ENCODE assay signal across 8 cellular contexts in the genomic region with DNA sequence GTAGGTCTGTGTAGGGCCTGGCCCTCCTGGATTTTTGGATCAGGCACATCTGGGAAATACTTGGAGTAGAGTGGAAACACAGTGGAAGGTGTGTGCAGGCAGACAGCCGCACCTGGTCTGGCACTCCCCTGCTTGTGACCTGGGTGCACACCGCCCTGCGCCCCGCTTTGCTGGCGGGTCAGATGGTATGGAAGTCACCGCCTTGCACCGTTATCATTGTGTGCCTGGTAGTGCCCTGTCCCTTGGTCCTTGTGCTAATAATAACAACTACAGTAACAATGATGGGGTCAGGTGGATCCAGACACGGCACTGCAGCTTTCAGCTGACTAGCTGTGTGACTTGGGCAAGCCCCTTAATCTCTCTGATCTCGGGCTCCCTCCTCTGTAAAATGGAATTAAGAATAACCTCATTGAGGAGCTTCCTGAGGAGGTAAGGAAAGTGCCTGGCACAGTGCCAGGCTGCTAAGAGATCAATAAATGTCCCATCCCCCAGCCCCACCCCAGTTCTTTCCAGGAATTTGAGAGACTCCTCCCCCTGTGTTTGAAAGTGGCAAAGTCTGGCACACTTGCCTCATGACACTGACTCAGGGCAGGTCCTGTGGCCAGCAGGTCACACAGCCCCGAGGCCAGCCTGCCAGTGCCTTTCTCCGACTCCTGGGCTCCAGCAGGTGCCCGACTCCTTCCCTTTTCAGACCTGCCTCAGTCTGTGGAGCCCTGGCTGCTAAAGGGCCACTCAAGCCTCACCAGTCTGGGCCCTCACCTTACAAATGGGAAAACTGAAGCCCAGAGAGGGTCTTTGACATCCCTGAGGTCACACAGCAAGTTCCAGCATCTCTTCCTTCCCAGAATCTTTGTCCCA. TPM values are rescaled to one million over a fixed set of nuclear protein-coding genes. Genes with fewer than 3 reads are reported as not detected.
A peak's percentile ranks its signal among the peaks of the same experiment; 100 is the strongest.
DNase-seq lines count a peak whose midpoint lies in the region; ATAC-seq and TF ChIP-seq lines count a peak whose summit lies in the region.

No MANE protein-coding gene starts in this region.

- H3K9me3 ChIP-seq in breast epithelium (no peaks in the 10 kb centered on the region), lung (ENCODE audit: control insufficient read depth in 2 of 2, insufficient read depth in 1 of 2, low read length in 1 of 2) (no peaks in the 10 kb centered on the region)

- peaks cover 30% of the 10 kb centered on the region for H3K4me1 Mint-ChIP-seq in type B pancreatic cell (ENCODE audit: unreplicated experiment)

- peak overlapping the region; percentile 28 for H3K27ac Mint-ChIP-seq in type B pancreatic cell

- peak; percentile 74 for DNase-seq in activated CD8-positive, alpha-beta memory T cell treated with anti-CD3 and anti-CD28 coated beads for 24 hours
- DNase-seq in activated CD8-positive, alpha-beta memory T cell treated with anti-CD3 and anti-CD28 coated beads, Interleukin-2, amount 50 U/mL, for 4 hours, result no peak
- DNase-seq in breast epithelium (ENCODE audit: low spot score in 2 of 2), result peak in 1 of 2 donors; percentile 35
- no peak for DNase-seq in lung (ENCODE audit: low spot score)
- peak; percentile 60 for DNase-seq in type B pancreatic cell (ENCODE audit: extremely low spot score, unreplicated experiment)
- no peak for DNase-seq in NCI-H146 treated with DMSO at 0.1 percent for 48 hours (lab: John Stamatoyannopoulos, UW; ENCODE audit: unreplicated experiment)
- DNase-seq in DMS153 (lab: John Stamatoyannopoulos, UW), result no peak
- DNase-seq in glomerular visceral epithelial cell (ENCODE audit: extremely low spot score), result no peak

- intact Hi-C loops in breast epithelium (cut with DNase I; ENCODE audit: low total_unique reads), result no loop called here

- H3K4me1 ChIP-seq in breast epithelium (peaks cover 0 to 17% of the 10 kb centered on the region in 2 donors), lung (ENCODE audit: control insufficient read depth in 2 of 2, insufficient read depth in 2 of 2, low read length in 2 of 2) (peaks cover 0 to 37% of the 10 kb centered on the region in 2 donors)

- no peaks in the 10 kb centered on the region for H3K9me3 Mint-ChIP-seq in type B pancreatic cell

- no peak overlapping the region for H3K4me3 ChIP-seq in breast epithelium
- no peak overlapping the region for H3K4me3 ChIP-seq in lung

- no peak for TF ChIP-seq CTCF in breast epithelium (IDR thresholded peaks at IDR 0.05)
- TF ChIP-seq CTCF in lung (IDR thresholded peaks at IDR 0.05; ENCODE audit: control extremely low read depth, extremely low read depth), result no peak
- TF ChIP-seq CTCF in type B pancreatic cell (conservative IDR thresholded peaks at IDR 0.05), result no peak

- no peak overlapping the region for H3K4me3 Mint-ChIP-seq in type B pancreatic cell

- H3K36me3 Mint-ChIP-seq in type B pancreatic cell, result no peaks in the 10 kb centered on the region

- no peak for TF ChIP-seq POLR2A in breast epithelium (IDR thresholded peaks at IDR 0.05)

- WGBS in lung, 2 donors, result 74 to 88% methylated on average over 12 of the region's 12 CpGs

- H3K27me3 Mint-ChIP-seq in type B pancreatic cell, result no peaks in the 10 kb centered on the region

- H3K36me3 ChIP-seq in breast epithelium, result no peaks in the 10 kb centered on the region
- peaks cover 0 to 11% of the 10 kb centered on the region in 2 donors for H3K36me3 ChIP-seq in lung (ENCODE audit: control insufficient read depth in 2 of 2, insufficient read depth in 2 of 2, low read length in 2 of 2)

- ATAC-seq in lung (ENCODE audit: insufficient read depth, low FRiP score), result no peak

- H3K27ac ChIP-seq in breast epithelium (peak overlapping the region; percentile 66 to 74), lung (ENCODE audit: low read depth in 1 of 2, low read length in 1 of 2) (peak overlapping the region; percentile 58 to 94)

- H3K27me3 ChIP-seq in breast epithelium (no peaks in the 10 kb centered on the region), lung (ENCODE audit: control insufficient read depth, insufficient read depth) (no peaks in the 10 kb centered on the region)

RNA-seq across cellular contexts. Expression of gene ISG20, which starts 9.8 kb away (rescaled TPM):
- total RNA-seq in breast epithelium (10 to 100 TPM in 2 of 3 donors, 1 to 10 TPM in 1; 7.4 to 34.4 (median 18.6) TPM), lung (10 to 100 TPM; 18.5 to 35.6 TPM), type B pancreatic cell (ENCODE audit: low replicate concordance) (4.9 and 7.9 TPM in 2 replicates)
- polyA plus RNA-seq in lung, result 10 to 100 TPM; 57.7 to 61.6 TPM

RNA-seq across cellular contexts. Expression of gene AEN, which starts 27.4 kb away (rescaled TPM):
- total RNA-seq in breast epithelium (10 to 100 TPM; 11.7 to 21.6 (median 18.1) TPM), lung (10 to 100 TPM in 1 of 2 donors, 1 to 10 TPM in 1; 4.2 to 15.4 TPM), type B pancreatic cell (ENCODE audit: low replicate concordance) (48.9 and 62.9 TPM in 2 replicates)
- 10 to 100 TPM; 11.4 to 15.4 TPM for polyA plus RNA-seq in lung

Comparison
In these comparisons a context has a peak if more than half of its experiments do, and no peak if none do; other contexts are left out.
1. DNase-seq: peak in activated CD8-positive, alpha-beta memory T cell treated with anti-CD3 and anti-CD28 coated beads for 24 hours (single experiment) and type B pancreatic cell (single experiment); none in activated CD8-positive, alpha-beta memory T cell treated with anti-CD3 and anti-CD28 coated beads, Interleukin-2, amount 50 U/mL, for 4 hours (single experiment), lung (single experiment), NCI-H146 treated with DMSO at 0.1 percent for 48 hours (single experiment), DMS153 (single experiment) and glomerular visceral epithelial cell (single experiment).